9 cellular contexts compared by ENCODE assay signal in genomic region chr6:33710296-33711121, GRCh38. TPM values are rescaled to one million over a fixed set of nuclear protein-coding genes. Genes with fewer than 3 reads are reported as not detected.
DNase-seq lines count a peak whose midpoint lies in the region; ATAC-seq and TF ChIP-seq lines count a peak whose summit lies in the region.
"Had no signal": no experiment of that assay in that cellular context is flagged by ENCODE, and none has a peak within 500 bp of the region (broad histone marks: within the 10 kb centered on the region; RNA-seq: fewer than 3 reads in every experiment).

No MANE protein-coding gene starts in this region.

- no peak overlapping the region for H3K27ac ChIP-seq in AG04450 (ENCODE audit: low read depth, low read length)
- no peak overlapping the region for H3K27ac ChIP-seq in H9 (ENCODE audit: insufficient read length, low read depth, low read length)
- H3K27ac ChIP-seq in iPS-20b (ENCODE audit: low read length), result no peak overlapping the region
- H3K27ac ChIP-seq in thyroid gland, result no peak overlapping the region

- peaks cover 5% of the 10 kb centered on the region for H3K23me2 ChIP-seq in H9 (ENCODE audit: insufficient read length, low read depth, low read length, poor library complexity, severe bottlenecking)

- no peak overlapping the region for H4K8ac ChIP-seq in H9 (replicated peaks; ENCODE audit: insufficient read length, low read depth, low read length)

- H3K4me1 Mint-ChIP-seq in H9, result peaks cover 37 to 49% of the 10 kb centered on the region in 2 experiments
- H3K4me1 Mint-ChIP-seq in activated CD8-positive, alpha-beta T cell treated with anti-CD3 and anti-CD28 coated beads, Interleukin-2, amount 10 ng/mL, durations not matched to agents 7 days and 5 days (ENCODE audit: low read depth), result peaks cover 47% of the 10 kb centered on the region

- H4K5ac ChIP-seq in H9 (ENCODE audit: insufficient read length, low read depth, low read length), result no peak overlapping the region

- no peaks in the 10 kb centered on the region for H4K20me1 ChIP-seq in H9 (ENCODE audit: control insufficient read depth, insufficient read depth, insufficient read length)

- H3K4me3 ChIP-seq in AG04450 (ENCODE audit: low read depth, low read length), result peak overlapping the region; percentile 95
- peak overlapping the region; percentile 85 for H3K4me3 ChIP-seq in iPS-20b (ENCODE audit: low read length)
- peak overlapping the region in 2 of 3 donors; percentile 40 to 86 for H3K4me3 ChIP-seq in thyroid gland (replicated peaks in 1 of 3)

- peak overlapping the region; percentile 57 for H3K4me2 ChIP-seq in H9 (ENCODE audit: insufficient read depth, insufficient read length, low read length)

- POLR2A ChIA-PET in AG04450 (lab: Yijun Ruan, JAX), result interaction anchor here (0.5 to 1.7 kb wide), 6 partner anchors 10 to 336 kb away, joined by 3 to 12 read pairs (median 4); partner anchors contain the start of genes BAK1 and ITPR3
- POLR2A ChIA-PET in activated CD8-positive, alpha-beta T cell treated with anti-CD3 and anti-CD28 coated beads, Interleukin-2, amount 10 ng/mL, durations not matched to agents 7 days and 5 days (lab: Charles Lee), result interaction anchor here (0.9 to 1.8 kb wide), 12 partner anchors 8 to 739 kb away, joined by 3 to 9 read pairs (median 5); partner anchors contain the start of genes BAK1 and LEMD2

- no peak overlapping the region for H3K56ac ChIP-seq in H9 (ENCODE audit: insufficient read length, low read depth, low read length)

- no peaks in the 10 kb centered on the region for H3K9me3 Mint-ChIP-seq in H9
- H3K9me3 Mint-ChIP-seq in activated CD8-positive, alpha-beta T cell treated with anti-CD3 and anti-CD28 coated beads, Interleukin-2, amount 10 ng/mL, durations not matched to agents 7 days and 5 days (ENCODE audit: insufficient read depth), result no peaks in the 10 kb centered on the region

- H2BK120ac ChIP-seq in H9 (ENCODE audit: low read depth, low read length, poor library complexity, severe bottlenecking), result no peak overlapping the region

- peak overlapping the region in 1 of 3 experiments; percentile 100; a peak in 3 of 7 replicates for H3K27ac Mint-ChIP-seq in H9
- H3K27ac Mint-ChIP-seq in activated CD8-positive, alpha-beta T cell treated with anti-CD3 and anti-CD28 coated beads, Interleukin-2, amount 10 ng/mL, durations not matched to agents 7 days and 5 days, result peak overlapping the region; percentile 98

- peak overlapping the region; percentile 89 to 92 for H3K4me3 Mint-ChIP-seq in H9
- peak overlapping the region; percentile 96 for H3K4me3 Mint-ChIP-seq in activated CD8-positive, alpha-beta T cell treated with anti-CD3 and anti-CD28 coated beads, Interleukin-2, amount 10 ng/mL, durations not matched to agents 7 days and 5 days

- H3K27me3 Mint-ChIP-seq in H9 (ENCODE audit: low read depth), result no peaks in the 10 kb centered on the region; the same call in none of the 2 replicates
- H3K27me3 Mint-ChIP-seq in activated CD8-positive, alpha-beta T cell treated with anti-CD3 and anti-CD28 coated beads, Interleukin-2, amount 10 ng/mL, durations not matched to agents 7 days and 5 days (ENCODE audit: low read depth), result peaks cover 7% of the 10 kb centered on the region

- TF ChIP-seq CTCF in AG04450 (IDR thresholded peaks at IDR 0.05; ENCODE audit: low read depth, low read length) (no peak), H9 (conservative IDR thresholded peaks at IDR 0.05) (no peak), thyroid gland (IDR thresholded peaks at IDR 0.05) (no peak)

- H3K9me3 ChIP-seq in AG04450 (ENCODE audit: control insufficient read depth, insufficient read depth, low read length) (no peaks in the 10 kb centered on the region), H9 (ENCODE audit: control insufficient read depth, low read depth, low read length) (no peaks in the 10 kb centered on the region), iPS-20b (ENCODE audit: insufficient read depth, low read depth, low read length) (no peaks in the 10 kb centered on the region), thyroid gland (no peaks in the 10 kb centered on the region)

- no peak overlapping the region for H3K14ac ChIP-seq in H9 (ENCODE audit: insufficient read depth, low read length)

- H2BK20ac ChIP-seq in H9 (ENCODE audit: low read depth, low read length, poor library complexity, severe bottlenecking), result no peak overlapping the region

- H3K23ac ChIP-seq in H9 (ENCODE audit: insufficient read length, low read depth, low read length), result no peak overlapping the region

- no peak for ATAC-seq in activated CD8-positive, alpha-beta T cell treated with anti-CD3 and anti-CD28 coated beads, Interleukin-2, amount 10 ng/mL, durations not matched to agents 7 days and 5 days
- ATAC-seq in HG03469 (IDR thresholded peaks at IDR 0.05; ENCODE audit: unreplicated experiment) (no peak), HG03442 (IDR thresholded peaks at IDR 0.05; ENCODE audit: unreplicated experiment) (no peak)

- no peak overlapping the region for H3T11ph ChIP-seq in H9 (ENCODE audit: low read length)

- peaks cover 6% of the 10 kb centered on the region for H3K27me3 ChIP-seq in AG04450 (ENCODE audit: control insufficient read depth, insufficient read depth, low read length)
- H3K27me3 ChIP-seq in H9 (ENCODE audit: insufficient read depth, low read length), result no peaks in the 10 kb centered on the region
- no peaks in the 10 kb centered on the region for H3K27me3 ChIP-seq in iPS-20b (ENCODE audit: insufficient read depth, low read length)
- H3K27me3 ChIP-seq in thyroid gland, result no peaks in the 10 kb centered on the region

- no peak overlapping the region for H2AFZ ChIP-seq in H9 (ENCODE audit: low read length)

- H2BK15ac ChIP-seq in H9 (ENCODE audit: low read depth, low read length), result no peak overlapping the region

- H3K4ac ChIP-seq in H9 (ENCODE audit: low read depth, low read length), result no peak overlapping the region

- intact Hi-C loops in thyroid gland (cut with DNase I), result no loop called here

- H3K9ac ChIP-seq in H9 (ENCODE audit: extremely low read depth, insufficient read length, low read length) (peak overlapping the region; percentile 92), iPS-20b (ENCODE audit: low read depth, low read length) (peak overlapping the region; percentile 96; the same call in 1 of the 2 replicates)

- H2AK5ac ChIP-seq in H9 (ENCODE audit: insufficient read length, low read length), result no peak overlapping the region

- CTCF ChIA-PET in AG04450 (lab: Charles Lee), result interaction anchor here (0.6 to 3.7 kb wide), 31 partner anchors 9 to 705 kb away, joined by 3 to 51 read pairs (median 7); partner anchors contain the start of gene BAK1
- CTCF ChIA-PET in activated CD8-positive, alpha-beta T cell treated with anti-CD3 and anti-CD28 coated beads, Interleukin-2, amount 10 ng/mL, durations not matched to agents 7 days and 5 days (lab: Charles Lee), result interaction anchor here (0.7 to 4.0 kb wide), 36 partner anchors 8 to 513 kb away, joined by 3 to 51 read pairs (median 6); no protein-coding TSS in a partner anchor

- H2BK5ac ChIP-seq in H9 (ENCODE audit: insufficient read length, low read length), result no peak overlapping the region

- no peak for TF ChIP-seq POLR2A in thyroid gland (IDR thresholded peaks at IDR 0.05)

- WGBS in H9 (ENCODE audit: extremely low coverage, insufficient read length, low lambda C conversion rate), result 100% methylated on average over 3 of the region's 15 CpGs
- WGBS in thyroid gland, 2 donors, result 78 to 80% methylated on average over 15 of the region's 15 CpGs

- H3K4me1 ChIP-seq in H9 (ENCODE audit: insufficient read depth, low read length) (peaks cover 10% of the 10 kb centered on the region; the same call in 1 of the 2 replicates), iPS-20b (ENCODE audit: insufficient read depth, low read length) (peaks cover 7% of the 10 kb centered on the region), thyroid gland (peaks cover 13 to 20% of the 10 kb centered on the region in 2 donors)

- peaks cover 37% of the 10 kb centered on the region for H3K36me3 ChIP-seq in iPS-20b (ENCODE audit: insufficient read depth, low read depth, low read length)
- H3K36me3 ChIP-seq in thyroid gland, result no peaks in the 10 kb centered on the region

- peaks cover 2% of the 10 kb centered on the region; the same call in 1 of the 2 replicates for H3K79me2 ChIP-seq in H9 (ENCODE audit: insufficient read depth, low read length)

- H3K18ac ChIP-seq in H9 (ENCODE audit: insufficient read length, low read depth, low read length), result no peak overlapping the region

- H2BK12ac ChIP-seq in H9 (ENCODE audit: insufficient read length, low read depth, low read length), result no peak overlapping the region

- H3K79me1 ChIP-seq in H9 (ENCODE audit: insufficient read depth, low read depth, low read length, poor library complexity, severe bottlenecking), result peaks cover 7% of the 10 kb centered on the region

- no peak overlapping the region for H4K91ac ChIP-seq in H9 (ENCODE audit: insufficient read length, low read depth, low read length)

- peaks cover 22 to 49% (median 43%) of the 10 kb centered on the region in 3 experiments; a peak in 6 of 7 replicates for H3K36me3 Mint-ChIP-seq in H9 (ENCODE audit: insufficient read depth in 1 of 3, low read depth in 3 of 3)
- H3K36me3 Mint-ChIP-seq in activated CD8-positive, alpha-beta T cell treated with anti-CD3 and anti-CD28 coated beads, Interleukin-2, amount 10 ng/mL, durations not matched to agents 7 days and 5 days (ENCODE audit: low read depth), result peaks cover 37% of the 10 kb centered on the region

- DNase-seq in AG04450 (ENCODE audit: low read depth, low spot score) (no peak), H9 (no peak), thyroid gland (no peak)
- DNase-seq in activated CD8-positive, alpha-beta T cell treated with anti-CD3 and anti-CD28 coated beads, Interleukin-2, amount 10 ng/mL, durations not matched to agents 7 days and 5 days, result no peak
- no peak for DNase-seq in stimulated activated naive CD4-positive, alpha-beta T cell treated with Interleukin-2 at 50 U/mL for 16 hours (lab: John Stamatoyannopoulos, UW)

RNA-seq across cellular contexts. Expression of gene UQCC2, which starts 1.0 kb away (rescaled TPM):
- 67.9 and 84.1 TPM in 2 replicates for polyA plus RNA-seq in AG04450 (2011; rRNA removed)
- 15.2 and 23.4 TPM in 2 replicates for polyA minus RNA-seq in AG04450 (2011; rRNA and poly(A)+ RNA removed)
- total RNA-seq in H9 (2021), result 134 and 140 TPM in 2 replicates
- 10 to 100 TPM; 88.1 to 89.6 TPM for total RNA-seq in activated CD8-positive, alpha-beta T cell treated with anti-CD3 and anti-CD28 coated beads, Interleukin-2, amount 10 ng/mL, durations not matched to agents 7 days and 5 days
- total RNA-seq in thyroid gland, result 10 to 100 TPM; 21.1 to 74.7 (median 32.7) TPM

RNA-seq across cellular contexts. Expression of gene IP6K3, which starts 36.2 kb away (rescaled TPM):
- 1.1 and 1.6 TPM in 2 replicates for polyA plus RNA-seq in AG04450 (2011; rRNA removed)
- polyA minus RNA-seq in AG04450 (2011; rRNA and poly(A)+ RNA removed), result 0.91 and 2.1 TPM in 2 replicates
- total RNA-seq in H9 (2021), result 0.29 and 0.46 TPM in 2 replicates
- not detected for total RNA-seq in activated CD8-positive, alpha-beta T cell treated with anti-CD3 and anti-CD28 coated beads, Interleukin-2, amount 10 ng/mL, durations not matched to agents 7 days and 5 days
- total RNA-seq in thyroid gland, result 10 to 100 TPM in 3 of 4 donors, 1 to 10 TPM in 1; 7.9 to 20.5 (median 17.1) TPM
- total RNA-seq: lung microvascular endothelial cell had no signal
